In genomic region chr3:128353991-128354687, GRCh38 we compare ENCODE assay signal across 18 cellular contexts.
DNase-seq lines count a peak whose midpoint lies in the region; ATAC-seq and TF ChIP-seq lines count a peak whose summit lies in the region.
"Had no signal": no experiment of that assay in that cellular context is flagged by ENCODE, and none has a peak within 500 bp of the region (broad histone marks: within the 10 kb centered on the region; RNA-seq: fewer than 3 reads in every experiment).

No MANE protein-coding gene starts in this region.

- peaks cover 31% of the 10 kb centered on the region for H3K4me1 ChIP-seq in cardiac muscle cell (ENCODE audit: low read depth)

- no peaks in the 10 kb centered on the region for H3K36me3 ChIP-seq in cardiac muscle cell

- ATAC-seq in left cardiac atrium (no peak), GM21423 (IDR thresholded peaks at IDR 0.05; ENCODE audit: unreplicated experiment) (no peak)
- no peak for ATAC-seq in natural killer cell treated with Interleukin-12 subunit alpha and Interleukin-12 subunit beta and Interleukin-15 and Interleukin-18, amount 100 ng/mL, for 72 hours
- ATAC-seq: activated naive CD4-positive, alpha-beta T cell treated with anti-CD3 and anti-CD28 coated beads, Interleukin-2, amount 50 U/mL, for 72 hours; Panc1 had no signal

- intact Hi-C loops in left cardiac atrium (cut with DNase I) = no loop called here

- peaks cover 8% of the 10 kb centered on the region for H3K4me1 Mint-ChIP-seq in neural crest cell
- H3K4me1 Mint-ChIP-seq in natural killer cell treated with Interleukin-12 subunit alpha and Interleukin-12 subunit beta and Interleukin-15 and Interleukin-18, amount 100 ng/mL, for 72 hours (ENCODE audit: low read depth in 2 of 2) = no peaks in the 10 kb centered on the region
- H3K4me1 Mint-ChIP-seq: immature natural killer cell had no signal

- H3K4me3 ChIP-seq in cardiac muscle cell = no peak overlapping the region

- H3K4me3 Mint-ChIP-seq in neural crest cell = no peak overlapping the region
- H3K4me3 Mint-ChIP-seq in natural killer cell treated with Interleukin-12 subunit alpha and Interleukin-12 subunit beta and Interleukin-15 and Interleukin-18, amount 100 ng/mL, for 72 hours = no peak overlapping the region
- H3K4me3 Mint-ChIP-seq: CD4-positive, alpha-beta memory T cell; immature natural killer cell had no signal

- TF ChIP-seq CTCF in cardiac muscle cell (IDR thresholded peaks at IDR 0.05; ENCODE audit: low read depth, low read length) (no peak), neural crest cell (conservative IDR thresholded peaks at IDR 0.05) (no peak)

- DNase-seq in cardiac muscle cell (ENCODE audit: low read depth in 1 of 2, low spot score in 1 of 2) (peak in 1 of 2 donors; percentile 30), left cardiac atrium (no peak), fibroblast of peridontal ligament (ENCODE audit: extremely low read depth) (peak; percentile 38), neural crest cell (ENCODE audit: low read depth, low spot score) (no peak), NCI-H69 (lab: John Stamatoyannopoulos, UW) (no peak), GDM1 (lab: John Stamatoyannopoulos, UW) (no peak)
- no peak for DNase-seq in natural killer cell treated with Interleukin-12 subunit alpha and Interleukin-12 subunit beta and Interleukin-15 and Interleukin-18, amount 100 ng/mL, for 72 hours (ENCODE audit: low spot score)
- DNase-seq: activated CD4-positive, alpha-beta T cell treated with anti-CD3 and anti-CD28 coated beads, Interleukin-2, amount 50 U/mL, for 1 hour; activated T-cell treated with anti-CD3 and anti-CD28 coated beads for 4 hours; CD4-positive, alpha-beta memory T cell; DMS79 treated with DMSO at 0.1 percent for 48 hours; immature natural killer cell; KG1; midbrain; NCI-H1092 had no signal

- H3K27me3 Mint-ChIP-seq in neural crest cell (ENCODE audit: low read depth) = no peaks in the 10 kb centered on the region
- H3K27me3 Mint-ChIP-seq in natural killer cell treated with Interleukin-12 subunit alpha and Interleukin-12 subunit beta and Interleukin-15 and Interleukin-18, amount 100 ng/mL, for 72 hours = no peaks in the 10 kb centered on the region
- H3K27me3 Mint-ChIP-seq: CD4-positive, alpha-beta memory T cell had no signal

- no peaks in the 10 kb centered on the region for H3K27me3 ChIP-seq in cardiac muscle cell

- no peaks in the 10 kb centered on the region for H3K9me3 ChIP-seq in cardiac muscle cell (ENCODE audit: low read depth)

- H3K36me3 Mint-ChIP-seq in neural crest cell (ENCODE audit: low read depth) = no peaks in the 10 kb centered on the region
- no peaks in the 10 kb centered on the region for H3K36me3 Mint-ChIP-seq in natural killer cell treated with Interleukin-12 subunit alpha and Interleukin-12 subunit beta and Interleukin-15 and Interleukin-18, amount 100 ng/mL, for 72 hours
- H3K36me3 Mint-ChIP-seq: activated naive CD4-positive, alpha-beta T cell treated with anti-CD3 and anti-CD28 coated beads, Interleukin-2, amount 50 U/mL, for 72 hours had no signal

- no peaks in the 10 kb centered on the region for H3K9me3 Mint-ChIP-seq in neural crest cell
- H3K9me3 Mint-ChIP-seq in natural killer cell treated with Interleukin-12 subunit alpha and Interleukin-12 subunit beta and Interleukin-15 and Interleukin-18, amount 100 ng/mL, for 72 hours = no peaks in the 10 kb centered on the region
- H3K9me3 Mint-ChIP-seq: activated naive CD4-positive, alpha-beta T cell treated with anti-CD3 and anti-CD28 coated beads, Interleukin-2, amount 50 U/mL, for 72 hours; CD4-positive, alpha-beta memory T cell; immature natural killer cell had no signal

- peak overlapping the region; percentile 43 for H3K27ac Mint-ChIP-seq in neural crest cell (ENCODE audit: unreplicated experiment)
- no peak overlapping the region for H3K27ac Mint-ChIP-seq in natural killer cell treated with Interleukin-12 subunit alpha and Interleukin-12 subunit beta and Interleukin-15 and Interleukin-18, amount 100 ng/mL, for 72 hours
- H3K27ac Mint-ChIP-seq: immature natural killer cell had no signal

- H3K27ac ChIP-seq in cardiac muscle cell = peak overlapping the region; percentile 79
